Comparison of ENCODE assay signal across 22 cellular contexts in genomic region chr10:23686722-23687121, GRCh38.
"Had no signal": no experiment of that assay in that cellular context is flagged by ENCODE, and none has a peak within 500 bp of the region (broad histone marks: within the 10 kb centered on the region; RNA-seq: fewer than 3 reads in every experiment).

No MANE protein-coding gene starts in this region.

- H3K27ac ChIP-seq: coronary artery, esophagus squamous epithelium, gastrocnemius medialis, parathyroid adenoma, skin epidermis, thyroid gland, upper lobe of right lung had no signal

- H3K9me3 ChIP-seq: esophagus squamous epithelium, gastrocnemius medialis, thyroid gland, upper lobe of right lung had no signal

- H3K4me1 ChIP-seq: esophagus squamous epithelium, gastrocnemius medialis, parathyroid adenoma, thyroid gland, upper lobe of right lung had no signal

- H3K27me3 ChIP-seq: thyroid gland, upper lobe of right lung had no signal

- H3K36me3 ChIP-seq: esophagus squamous epithelium, gastrocnemius medialis, thyroid gland, upper lobe of right lung had no signal

- DNase-seq: activated CD4-positive, alpha-beta T cell treated with anti-CD3 and anti-CD28 coated beads for 4 hours; activated CD4-positive, alpha-beta T cell treated with anti-CD3 and anti-CD28 coated beads, Interleukin-2, amount 50 U/mL, for 48 hours; activated CD4-positive, CD25-positive, alpha-beta regulatory T cell; activated effector memory CD4-positive, alpha-beta T cell treated with Interleukin-2 at 50 U/mL for 16 hours; activated naive CD4-positive, alpha-beta T cell treated with anti-CD3 and anti-CD28 coated beads for 36 hours; activated naive CD8-positive, alpha-beta T cell treated with anti-CD3 and anti-CD28 coated beads, Interleukin-2, amount 10 ng/mL, durations not matched to agents 7 days and 5 days; activated T-cell treated with anti-CD3 and anti-CD28 coated beads, Interleukin-2, amount 50 U/mL, for 72 hours; amygdala; cerebellar nuclear complex; esophagus squamous epithelium; gastrocnemius medialis; hippocampal formation; left ventricle myocardium superior; nephron progenitor cell; right cardiac atrium; stimulated activated CD4-positive, alpha-beta T cell treated with anti-CD3 and anti-CD28 coated beads, Interleukin-1b, Interleukin-23, amount 100 ng/mL, for 48 hours; substantia nigra; thyroid gland; upper lobe of right lung had no signal

- H3K4me3 ChIP-seq: coronary artery, esophagus squamous epithelium, gastrocnemius medialis, skin epidermis, thyroid gland, upper lobe of right lung had no signal

- ATAC-seq: activated T-cell treated with anti-CD3 and anti-CD28 coated beads, Interleukin-2, amount 50 U/mL, for 72 hours; gastrocnemius medialis; left ventricle myocardium superior; right cardiac atrium; upper lobe of right lung had no signal
